Comparison of ENCODE assay signal across 1 cellular context in the genomic region with DNA sequence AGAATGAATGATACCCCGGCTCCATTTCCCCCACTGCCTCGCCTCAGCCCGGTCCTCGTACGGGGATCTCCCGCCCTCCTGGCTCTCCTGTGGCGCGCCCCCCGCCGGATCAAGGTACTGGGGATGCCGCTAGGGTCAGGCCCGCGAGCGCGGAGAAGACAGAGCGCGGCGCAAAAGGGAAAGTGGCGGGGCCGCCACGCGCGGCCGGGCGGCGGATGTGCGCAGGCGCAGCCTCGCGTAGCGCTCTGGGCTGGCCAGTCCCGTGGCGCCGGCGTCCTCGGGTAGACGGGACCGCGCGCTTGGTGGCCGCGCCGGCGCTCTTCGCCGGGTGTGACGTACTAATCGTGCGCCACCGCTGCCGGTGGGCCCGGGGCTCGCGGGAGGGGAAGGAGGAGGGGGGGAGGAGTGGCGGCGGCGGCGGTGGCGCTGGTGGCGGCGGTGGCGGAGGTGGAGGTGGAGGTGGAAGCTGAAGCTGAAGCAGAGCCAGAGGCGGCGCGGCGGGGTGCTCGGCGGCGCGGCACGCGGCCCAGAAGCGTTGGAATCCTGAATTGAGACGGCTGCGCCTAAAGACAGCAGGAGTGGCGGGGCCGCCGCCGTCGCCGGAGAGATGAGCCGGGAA.
TF ChIP-seq lines count a peak whose summit lies in the region.

A gene (plus strand): TSS at position 331 of the 619 bp plus-strand sequence. CDS start 1,158 bp downstream, outside the sequence.

TF ChIP-seq in K562, 482 proteins besides CTCF, POLR2A, EP300 and RAD21 (continued from another document and continues in another):
- TF ChIP-seq, protein P1, sequence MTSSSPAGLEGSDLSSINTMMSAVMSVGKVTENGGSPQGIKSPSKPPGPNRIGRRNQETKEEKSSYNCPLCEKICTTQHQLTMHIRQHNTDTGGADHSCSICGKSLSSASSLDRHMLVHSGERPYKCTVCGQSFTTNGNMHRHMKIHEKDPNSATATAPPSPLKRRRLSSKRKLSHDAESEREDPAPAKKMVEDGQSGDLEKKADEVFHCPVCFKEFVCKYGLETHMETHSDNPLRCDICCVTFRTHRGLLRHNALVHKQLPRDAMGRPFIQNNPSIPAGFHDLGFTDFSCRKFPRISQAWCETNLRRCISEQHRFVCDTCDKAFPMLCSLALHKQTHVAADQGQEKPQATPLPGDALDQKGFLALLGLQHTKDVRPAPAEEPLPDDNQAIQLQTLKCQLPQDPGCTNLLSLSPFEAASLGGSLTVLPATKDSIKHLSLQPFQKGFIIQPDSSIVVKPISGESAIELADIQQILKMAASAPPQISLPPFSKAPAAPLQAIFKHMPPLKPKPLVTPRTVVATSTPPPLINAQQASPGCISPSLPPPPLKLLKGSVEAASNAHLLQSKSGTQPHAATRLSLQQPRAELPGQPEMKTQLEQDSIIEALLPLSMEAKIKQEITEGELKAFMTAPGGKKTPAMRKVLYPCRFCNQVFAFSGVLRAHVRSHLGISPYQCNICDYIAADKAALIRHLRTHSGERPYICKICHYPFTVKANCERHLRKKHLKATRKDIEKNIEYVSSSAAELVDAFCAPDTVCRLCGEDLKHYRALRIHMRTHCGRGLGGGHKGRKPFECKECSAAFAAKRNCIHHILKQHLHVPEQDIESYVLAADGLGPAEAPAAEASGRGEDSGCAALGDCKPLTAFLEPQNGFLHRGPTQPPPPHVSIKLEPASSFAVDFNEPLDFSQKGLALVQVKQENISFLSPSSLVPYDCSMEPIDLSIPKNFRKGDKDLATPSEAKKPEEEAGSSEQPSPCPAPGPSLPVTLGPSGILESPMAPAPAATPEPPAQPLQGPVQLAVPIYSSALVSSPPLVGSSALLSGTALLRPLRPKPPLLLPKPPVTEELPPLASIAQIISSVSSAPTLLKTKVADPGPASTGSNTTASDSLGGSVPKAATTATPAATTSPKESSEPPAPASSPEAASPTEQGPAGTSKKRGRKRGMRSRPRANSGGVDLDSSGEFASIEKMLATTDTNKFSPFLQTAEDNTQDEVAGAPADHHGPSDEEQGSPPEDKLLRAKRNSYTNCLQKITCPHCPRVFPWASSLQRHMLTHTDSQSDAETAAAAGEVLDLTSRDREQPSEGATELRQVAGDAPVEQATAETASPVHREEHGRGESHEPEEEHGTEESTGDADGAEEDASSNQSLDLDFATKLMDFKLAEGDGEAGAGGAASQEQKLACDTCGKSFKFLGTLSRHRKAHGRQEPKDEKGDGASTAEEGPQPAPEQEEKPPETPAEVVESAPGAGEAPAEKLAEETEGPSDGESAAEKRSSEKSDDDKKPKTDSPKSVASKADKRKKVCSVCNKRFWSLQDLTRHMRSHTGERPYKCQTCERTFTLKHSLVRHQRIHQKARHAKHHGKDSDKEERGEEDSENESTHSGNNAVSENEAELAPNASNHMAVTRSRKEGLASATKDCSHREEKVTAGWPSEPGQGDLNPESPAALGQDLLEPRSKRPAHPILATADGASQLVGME (CRISPR knock-in tag; IDR thresholded peaks at IDR 0.05), result no peak
- TF ChIP-seq FOXM1 (IDR thresholded peaks at IDR 0.05; ENCODE audit: low read depth), result no peak
- TF ChIP-seq FOXM1 (CRISPR knock-in tag; IDR thresholded peaks at IDR 0.05; ENCODE audit: low read depth), result no peak; the same call in 1 of the 2 replicates
- TF ChIP-seq, protein P2, sequence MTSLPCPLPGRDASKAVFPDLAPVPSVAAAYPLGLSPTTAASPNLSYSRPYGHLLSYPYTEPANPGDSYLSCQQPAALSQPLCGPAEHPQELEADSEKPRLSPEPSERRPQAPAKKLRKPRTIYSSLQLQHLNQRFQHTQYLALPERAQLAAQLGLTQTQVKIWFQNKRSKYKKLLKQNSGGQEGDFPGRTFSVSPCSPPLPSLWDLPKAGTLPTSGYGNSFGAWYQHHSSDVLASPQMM (CRISPR knock-in tag; IDR thresholded peaks at IDR 0.05), result no peak
- TF ChIP-seq CAMTA2 (CRISPR knock-in tag; conservative IDR thresholded peaks at IDR 0.05), result no peak
- no peak for TF ChIP-seq EWSR1 (IDR thresholded peaks at IDR 0.05; ENCODE audit: borderline replicate concordance, low read depth, partially characterized antibody)
- TF ChIP-seq ARID2 (IDR thresholded peaks at IDR 0.05), result no peak
- no peak for TF ChIP-seq NFE2 (IDR thresholded peaks at IDR 0.05; ENCODE audit: low read depth)
- no peak for TF ChIP-seq NFRKB (IDR thresholded peaks at IDR 0.05; ENCODE audit: low read depth)
- TF ChIP-seq PTRF (tag; IDR thresholded peaks at IDR 0.05), result no peak
- no peak for TF ChIP-seq SRSF1 (IDR thresholded peaks at IDR 0.05; ENCODE audit: low read depth, low read length)
- no peak for TF ChIP-seq JUN (IDR thresholded peaks at IDR 0.05; ENCODE audit: borderline replicate concordance, low read depth, low read length)
- no peak for TF ChIP-seq JUN (CRISPR knock-in tag; IDR thresholded peaks at IDR 0.05; ENCODE audit: borderline replicate concordance)
- TF ChIP-seq SMAD2 (IDR thresholded peaks at IDR 0.05; ENCODE audit: low read depth, low read length), result no peak
- TF ChIP-seq MAFK (IDR thresholded peaks at IDR 0.05; ENCODE audit: low read length), result no peak
- TF ChIP-seq, protein P3, sequence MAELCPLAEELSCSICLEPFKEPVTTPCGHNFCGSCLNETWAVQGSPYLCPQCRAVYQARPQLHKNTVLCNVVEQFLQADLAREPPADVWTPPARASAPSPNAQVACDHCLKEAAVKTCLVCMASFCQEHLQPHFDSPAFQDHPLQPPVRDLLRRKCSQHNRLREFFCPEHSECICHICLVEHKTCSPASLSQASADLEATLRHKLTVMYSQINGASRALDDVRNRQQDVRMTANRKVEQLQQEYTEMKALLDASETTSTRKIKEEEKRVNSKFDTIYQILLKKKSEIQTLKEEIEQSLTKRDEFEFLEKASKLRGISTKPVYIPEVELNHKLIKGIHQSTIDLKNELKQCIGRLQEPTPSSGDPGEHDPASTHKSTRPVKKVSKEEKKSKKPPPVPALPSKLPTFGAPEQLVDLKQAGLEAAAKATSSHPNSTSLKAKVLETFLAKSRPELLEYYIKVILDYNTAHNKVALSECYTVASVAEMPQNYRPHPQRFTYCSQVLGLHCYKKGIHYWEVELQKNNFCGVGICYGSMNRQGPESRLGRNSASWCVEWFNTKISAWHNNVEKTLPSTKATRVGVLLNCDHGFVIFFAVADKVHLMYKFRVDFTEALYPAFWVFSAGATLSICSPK (IDR thresholded peaks at IDR 0.05; ENCODE audit: borderline replicate concordance), result no peak
- TF ChIP-seq, protein P4, sequence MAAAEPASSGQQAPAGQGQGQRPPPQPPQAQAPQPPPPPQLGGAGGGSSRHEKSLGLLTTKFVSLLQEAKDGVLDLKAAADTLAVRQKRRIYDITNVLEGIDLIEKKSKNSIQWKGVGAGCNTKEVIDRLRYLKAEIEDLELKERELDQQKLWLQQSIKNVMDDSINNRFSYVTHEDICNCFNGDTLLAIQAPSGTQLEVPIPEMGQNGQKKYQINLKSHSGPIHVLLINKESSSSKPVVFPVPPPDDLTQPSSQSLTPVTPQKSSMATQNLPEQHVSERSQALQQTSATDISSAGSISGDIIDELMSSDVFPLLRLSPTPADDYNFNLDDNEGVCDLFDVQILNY (CRISPR knock-in tag; IDR thresholded peaks at IDR 0.05), result no peak
- 0 out of 2 replicates have a peak, but pooled peaks have one; percentile 13 for TF ChIP-seq ATF7 (IDR thresholded peaks at IDR 0.05)
- no peak for TF ChIP-seq ZNF311 (CRISPR knock-in tag; IDR thresholded peaks at IDR 0.05)
- peak; percentile 91 for TF ChIP-seq CREB1 (IDR thresholded peaks at IDR 0.05)
- peak; percentile 94 for TF ChIP-seq CREB1 (CRISPR knock-in tag; IDR thresholded peaks at IDR 0.05)
- no peak for TF ChIP-seq ZKSCAN3 (CRISPR knock-in tag; IDR thresholded peaks at IDR 0.05)
- TF ChIP-seq GABPA (tag; conservative IDR thresholded peaks at IDR 0.05; ENCODE audit: low read depth), result peak; percentile 71
- TF ChIP-seq PHF20 (IDR thresholded peaks at IDR 0.05; ENCODE audit: partially characterized antibody), result peak; percentile 77
- TF ChIP-seq, protein P5, sequence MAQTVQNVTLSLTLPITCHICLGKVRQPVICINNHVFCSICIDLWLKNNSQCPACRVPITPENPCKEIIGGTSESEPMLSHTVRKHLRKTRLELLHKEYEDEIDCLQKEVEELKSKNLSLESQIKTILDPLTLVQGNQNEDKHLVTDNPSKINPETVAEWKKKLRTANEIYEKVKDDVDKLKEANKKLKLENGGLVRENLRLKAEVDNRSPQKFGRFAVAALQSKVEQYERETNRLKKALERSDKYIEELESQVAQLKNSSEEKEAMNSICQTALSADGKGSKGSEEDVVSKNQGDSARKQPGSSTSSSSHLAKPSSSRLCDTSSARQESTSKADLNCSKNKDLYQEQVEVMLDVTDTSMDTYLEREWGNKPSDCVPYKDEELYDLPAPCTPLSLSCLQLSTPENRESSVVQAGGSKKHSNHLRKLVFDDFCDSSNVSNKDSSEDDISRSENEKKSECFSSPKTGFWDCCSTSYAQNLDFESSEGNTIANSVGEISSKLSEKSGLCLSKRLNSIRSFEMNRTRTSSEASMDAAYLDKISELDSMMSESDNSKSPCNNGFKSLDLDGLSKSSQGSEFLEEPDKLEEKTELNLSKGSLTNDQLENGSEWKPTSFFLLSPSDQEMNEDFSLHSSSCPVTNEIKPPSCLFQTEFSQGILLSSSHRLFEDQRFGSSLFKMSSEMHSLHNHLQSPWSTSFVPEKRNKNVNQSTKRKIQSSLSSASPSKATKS (CRISPR knock-in tag; IDR thresholded peaks at IDR 0.05), result no peak
- no peak for TF ChIP-seq PHB2 (IDR thresholded peaks at IDR 0.05; ENCODE audit: low read depth)
- no peak for TF ChIP-seq POU5F1 (IDR thresholded peaks at IDR 0.05; ENCODE audit: borderline replicate concordance, low read depth, low read length, partially characterized antibody)
- no peak for TF ChIP-seq PTTG1 (tag; IDR thresholded peaks at IDR 0.05; ENCODE audit: low read depth)
- no peak for TF ChIP-seq NR2F6 (CRISPR knock-in tag; IDR thresholded peaks at IDR 0.05)
- TF ChIP-seq SUPT5H (IDR thresholded peaks at IDR 0.05), result peak; percentile 70; the same call in 1 of the 2 replicates
- no peak for TF ChIP-seq GABPB1 (CRISPR knock-in tag; IDR thresholded peaks at IDR 0.05)
- TF ChIP-seq MYC (IDR thresholded peaks at IDR 0.05; ENCODE audit: low read depth, low read length), result peak; percentile 85
- no peak for TF ChIP-seq MYC (CRISPR knock-in tag; IDR thresholded peaks at IDR 0.05; ENCODE audit: borderline replicate concordance, low read depth)
- TF ChIP-seq ZNF165 (CRISPR knock-in tag; IDR thresholded peaks at IDR 0.05; ENCODE audit: borderline replicate concordance), result no peak
- TF ChIP-seq TEAD1 (CRISPR knock-in tag; IDR thresholded peaks at IDR 0.05), result no peak
- TF ChIP-seq SAFB2 (IDR thresholded peaks at IDR 0.05; ENCODE audit: borderline replicate concordance, low read depth, low read length, severe bottlenecking), result no peak
- TF ChIP-seq, protein P6, sequence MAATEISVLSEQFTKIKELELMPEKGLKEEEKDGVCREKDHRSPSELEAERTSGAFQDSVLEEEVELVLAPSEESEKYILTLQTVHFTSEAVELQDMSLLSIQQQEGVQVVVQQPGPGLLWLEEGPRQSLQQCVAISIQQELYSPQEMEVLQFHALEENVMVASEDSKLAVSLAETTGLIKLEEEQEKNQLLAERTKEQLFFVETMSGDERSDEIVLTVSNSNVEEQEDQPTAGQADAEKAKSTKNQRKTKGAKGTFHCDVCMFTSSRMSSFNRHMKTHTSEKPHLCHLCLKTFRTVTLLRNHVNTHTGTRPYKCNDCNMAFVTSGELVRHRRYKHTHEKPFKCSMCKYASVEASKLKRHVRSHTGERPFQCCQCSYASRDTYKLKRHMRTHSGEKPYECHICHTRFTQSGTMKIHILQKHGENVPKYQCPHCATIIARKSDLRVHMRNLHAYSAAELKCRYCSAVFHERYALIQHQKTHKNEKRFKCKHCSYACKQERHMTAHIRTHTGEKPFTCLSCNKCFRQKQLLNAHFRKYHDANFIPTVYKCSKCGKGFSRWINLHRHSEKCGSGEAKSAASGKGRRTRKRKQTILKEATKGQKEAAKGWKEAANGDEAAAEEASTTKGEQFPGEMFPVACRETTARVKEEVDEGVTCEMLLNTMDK (IDR thresholded peaks at IDR 0.05; ENCODE audit: borderline replicate concordance, insufficient read depth, low read depth, low read length, poor library complexity, severe bottlenecking), result no peak
- TF ChIP-seq ZKSCAN8 (CRISPR knock-in tag; IDR thresholded peaks at IDR 0.05), result no peak
- TF ChIP-seq, protein P7, sequence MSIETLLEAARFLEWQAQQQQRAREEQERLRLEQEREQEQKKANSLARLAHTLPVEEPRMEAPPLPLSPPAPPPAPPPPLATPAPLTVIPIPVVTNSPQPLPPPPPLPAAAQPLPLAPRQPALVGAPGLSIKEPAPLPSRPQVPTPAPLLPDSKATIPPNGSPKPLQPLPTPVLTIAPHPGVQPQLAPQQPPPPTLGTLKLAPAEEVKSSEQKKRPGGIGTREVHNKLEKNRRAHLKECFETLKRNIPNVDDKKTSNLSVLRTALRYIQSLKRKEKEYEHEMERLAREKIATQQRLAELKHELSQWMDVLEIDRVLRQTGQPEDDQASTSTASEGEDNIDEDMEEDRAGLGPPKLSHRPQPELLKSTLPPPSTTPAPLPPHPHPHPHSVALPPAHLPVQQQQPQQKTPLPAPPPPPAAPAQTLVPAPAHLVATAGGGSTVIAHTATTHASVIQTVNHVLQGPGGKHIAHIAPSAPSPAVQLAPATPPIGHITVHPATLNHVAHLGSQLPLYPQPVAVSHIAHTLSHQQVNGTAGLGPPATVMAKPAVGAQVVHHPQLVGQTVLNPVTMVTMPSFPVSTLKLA (conservative IDR thresholded peaks at IDR 0.05), result peak; percentile 56 to 82; a peak in 3 of 4 replicates
- TF ChIP-seq SMAD1 (IDR thresholded peaks at IDR 0.05; ENCODE audit: low read depth, low read length, partially characterized antibody), result no peak
- no peak for TF ChIP-seq ZNF699 (CRISPR knock-in tag; IDR thresholded peaks at IDR 0.05; ENCODE audit: insufficient replicate concordance)
- TF ChIP-seq ATF1 (CRISPR knock-in tag; IDR thresholded peaks at IDR 0.05), result peak; percentile 68
- TF ChIP-seq ATF1 (tag; IDR thresholded peaks at IDR 0.05), result peak; percentile 90
- TF ChIP-seq, protein P8, sequence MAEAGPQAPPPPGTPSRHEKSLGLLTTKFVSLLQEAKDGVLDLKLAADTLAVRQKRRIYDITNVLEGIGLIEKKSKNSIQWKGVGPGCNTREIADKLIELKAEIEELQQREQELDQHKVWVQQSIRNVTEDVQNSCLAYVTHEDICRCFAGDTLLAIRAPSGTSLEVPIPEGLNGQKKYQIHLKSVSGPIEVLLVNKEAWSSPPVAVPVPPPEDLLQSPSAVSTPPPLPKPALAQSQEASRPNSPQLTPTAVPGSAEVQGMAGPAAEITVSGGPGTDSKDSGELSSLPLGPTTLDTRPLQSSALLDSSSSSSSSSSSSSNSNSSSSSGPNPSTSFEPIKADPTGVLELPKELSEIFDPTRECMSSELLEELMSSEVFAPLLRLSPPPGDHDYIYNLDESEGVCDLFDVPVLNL (CRISPR knock-in tag; IDR thresholded peaks at IDR 0.05; ENCODE audit: low read depth), result no peak
- peak in 1 of 3 experiments; percentile 49 for TF ChIP-seq YY1 (IDR thresholded peaks at IDR 0.05; ENCODE audit: borderline replicate concordance in 1 of 3, control insufficient read depth in 1 of 3, extremely low read depth in 1 of 3, insufficient read depth in 3 of 3, insufficient read length in 1 of 3, insufficient replicate concordance in 2 of 3, low read depth in 1 of 3, low read length in 2 of 3)
- TF ChIP-seq CBX5 (IDR thresholded peaks at IDR 0.05; ENCODE audit: borderline replicate concordance, low read depth), result no peak
- no peak for TF ChIP-seq SAP30 (IDR thresholded peaks at IDR 0.05; ENCODE audit: borderline replicate concordance, insufficient read depth, low read depth, low read length, poor library complexity, severe bottlenecking)
- TF ChIP-seq YBX1 (IDR thresholded peaks at IDR 0.05), result no peak
- no peak for TF ChIP-seq MEF2A (IDR thresholded peaks at IDR 0.05; ENCODE audit: control insufficient read depth, low read depth, low read length)
- TF ChIP-seq XRCC4 (IDR thresholded peaks at IDR 0.05; ENCODE audit: extremely low read depth, insufficient read depth, insufficient read length), result no peak
- no peak for TF ChIP-seq ZNF444 (CRISPR knock-in tag; IDR thresholded peaks at IDR 0.05)
- TF ChIP-seq CBFA2T2 (conservative IDR thresholded peaks at IDR 0.05), result no peak
- TF ChIP-seq RFX1 (IDR thresholded peaks at IDR 0.05), result no peak
